Comparison of ENCODE assay signal across 9 cellular contexts in the genomic region with DNA sequence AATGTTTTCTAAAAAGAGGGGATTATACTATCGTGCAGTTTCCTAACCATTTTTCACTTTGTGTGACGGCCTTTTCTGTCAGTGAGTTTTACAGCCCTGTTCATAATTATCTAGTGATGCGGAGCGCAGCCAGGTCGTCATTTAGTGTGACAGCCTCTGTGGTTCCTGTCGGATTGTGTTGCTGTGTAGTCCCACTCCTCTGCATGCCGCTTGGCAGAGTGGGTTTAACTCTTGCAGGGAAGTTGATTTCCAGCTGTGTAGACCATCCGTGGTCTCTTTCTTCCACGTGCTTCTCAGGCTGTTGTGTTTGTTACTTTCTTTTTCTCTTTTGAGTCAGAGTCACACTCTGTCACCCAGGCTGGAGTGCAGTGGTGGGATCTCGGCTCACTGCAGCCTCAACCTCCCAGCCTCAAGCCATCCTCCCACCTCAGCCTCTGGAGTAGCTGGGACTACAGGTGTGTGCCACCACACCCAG. TPM values are rescaled to one million over a fixed set of nuclear protein-coding genes. Genes with fewer than 3 reads are reported as not detected.
DNase-seq lines count a peak whose midpoint lies in the region; ATAC-seq lines count a peak whose summit lies in the region.
"Had no signal": no experiment of that assay in that cellular context is flagged by ENCODE, and none has a peak within 500 bp of the region (broad histone marks: within the 10 kb centered on the region; RNA-seq: fewer than 3 reads in every experiment).

No MANE protein-coding gene starts in this region.

- intact Hi-C loops in posterior cingulate gyrus (cut with DNase I) = no loop called here

- no peaks in the 10 kb centered on the region for H3K9me3 Mint-ChIP-seq in activated naive CD4-positive, alpha-beta T cell treated with anti-CD3 and anti-CD28 coated beads, Interleukin-2, amount 50 U/mL, for 72 hours

- H3K36me3 Mint-ChIP-seq in activated naive CD4-positive, alpha-beta T cell treated with anti-CD3 and anti-CD28 coated beads, Interleukin-2, amount 50 U/mL, for 72 hours = peaks cover 6 to 21% of the 10 kb centered on the region in 2 donors

- peak overlapping the region; percentile 45 to 75 for H3K27ac Mint-ChIP-seq in activated naive CD4-positive, alpha-beta T cell treated with anti-CD3 and anti-CD28 coated beads, Interleukin-2, amount 50 U/mL, for 72 hours

- peaks cover 6 to 19% (median 17%) of the 10 kb centered on the region in 3 donors for H3K36me3 ChIP-seq in skeletal muscle tissue (ENCODE audit: control insufficient read depth in 3 of 3, insufficient read depth in 3 of 3, low read length in 3 of 3)

- H3K9ac ChIP-seq in skeletal muscle tissue (ENCODE audit: low read depth in 1 of 3, low read length in 3 of 3) = peak overlapping the region in 1 of 3 donors; percentile 50
- H3K9ac ChIP-seq: parathyroid adenoma had no signal

- peak; percentile 51 for ATAC-seq in HG02870 (IDR thresholded peaks at IDR 0.05; ENCODE audit: unreplicated experiment)
- peak; percentile 63 to 68 for ATAC-seq in activated naive CD4-positive, alpha-beta T cell treated with anti-CD3 and anti-CD28 coated beads, Interleukin-2, amount 50 U/mL, for 72 hours

- peak overlapping the region; percentile 20 to 40 (median 24) for H3K4me3 ChIP-seq in skeletal muscle tissue (ENCODE audit: low read length in 3 of 3)

- peak; percentile 41 for DNase-seq in activated CD4-positive, alpha-beta T cell treated with anti-CD3 and anti-CD28 coated beads for 48 hours
- no peak for DNase-seq in activated CD4-positive, alpha-beta T cell treated with anti-CD3 and anti-CD28 coated beads, Interleukin-2, amount 50 U/mL, for 1 hour
- peak in 1 of 2 donors; percentile 10 for DNase-seq in activated naive CD4-positive, alpha-beta T cell treated with anti-CD3 and anti-CD28 coated beads, Interleukin-2, amount 50 U/mL, for 72 hours (ENCODE audit: low spot score in 2 of 2)
- no peak for DNase-seq in RKO (ENCODE audit: low spot score)
- DNase-seq in NCI-H510A (lab: John Stamatoyannopoulos, UW) = no peak
- DNase-seq in posterior cingulate gyrus = no peak

- H3K27me3 ChIP-seq in skeletal muscle tissue (ENCODE audit: control insufficient read depth in 3 of 3, insufficient read depth in 3 of 3, low read length in 3 of 3) = no peaks in the 10 kb centered on the region

- H3K9me3 ChIP-seq in skeletal muscle tissue (ENCODE audit: control insufficient read depth in 3 of 3, low read length in 3 of 3) = no peaks in the 10 kb centered on the region

- no peaks in the 10 kb centered on the region for H3K4me1 ChIP-seq in skeletal muscle tissue (ENCODE audit: control insufficient read depth in 3 of 3, insufficient read depth in 3 of 3, low read length in 3 of 3)
- H3K4me1 ChIP-seq: parathyroid adenoma had no signal

- no peak overlapping the region for H3K27ac ChIP-seq in skeletal muscle tissue (ENCODE audit: low read depth, low read length)
- H3K27ac ChIP-seq: parathyroid adenoma had no signal

RNA-seq across cellular contexts. Expression of gene RAN, which starts 8.6 kb away (rescaled TPM):
- total RNA-seq in activated naive CD4-positive, alpha-beta T cell treated with anti-CD3 and anti-CD28 coated beads, Interleukin-2, amount 50 U/mL, for 72 hours = 1,000 to 10,000 TPM; 1,428 to 1,822 TPM
- total RNA-seq in skeletal muscle tissue = 227 TPM

RNA-seq across cellular contexts. Expression of gene STX2, which starts 41.4 kb away (rescaled TPM):
- 10 to 100 TPM; 14.4 to 16.6 TPM for total RNA-seq in activated naive CD4-positive, alpha-beta T cell treated with anti-CD3 and anti-CD28 coated beads, Interleukin-2, amount 50 U/mL, for 72 hours
- 13.6 TPM for total RNA-seq in skeletal muscle tissue
